13 cellular contexts compared by ENCODE assay signal in genomic region chr3:179196700-179197099, GRCh38. TPM values are rescaled to one million over a fixed set of nuclear protein-coding genes. Genes with fewer than 3 reads are reported as not detected.
DNase-seq lines count a peak whose midpoint lies in the region; ATAC-seq and TF ChIP-seq lines count a peak whose summit lies in the region.
"Had no signal": no experiment of that assay in that cellular context is flagged by ENCODE, and none has a peak within 500 bp of the region (broad histone marks: within the 10 kb centered on the region; RNA-seq: fewer than 3 reads in every experiment).

No MANE protein-coding gene starts in this region.

- peak; percentile 6 for DNase-seq in AG20443 (ENCODE audit: low spot score)
- no peak for DNase-seq in CD8-positive, alpha-beta T cell
- no peak for DNase-seq in glutamatergic neuron
- no peak for DNase-seq in activated CD8-positive, alpha-beta memory T cell treated with anti-CD3 and anti-CD28 coated beads, Interleukin-2, amount 50 U/mL, for 4 hours
- DNase-seq: activated CD4-positive, alpha-beta memory T cell treated with anti-CD3 and anti-CD28 coated beads, Interleukin-2, amount 10 ng/mL, durations not matched to agents 7 days and 5 days; body of pancreas; DMS79; NCI-H146; SHP77 had no signal

- no peaks in the 10 kb centered on the region for H3K27me3 Mint-ChIP-seq in CD8-positive, alpha-beta T cell (ENCODE audit: low read depth)
- H3K27me3 Mint-ChIP-seq in activated T-helper 17 cell treated with anti-CD3 and anti-CD28 coated beads, Interleukin-2, amount 50 U/mL, for 72 hours, result no peaks in the 10 kb centered on the region
- no peaks in the 10 kb centered on the region for H3K27me3 Mint-ChIP-seq in glutamatergic neuron (ENCODE audit: unreplicated experiment)
- H3K27me3 Mint-ChIP-seq: activated CD4-positive, alpha-beta memory T cell treated with anti-CD3 and anti-CD28 coated beads, Interleukin-2, amount 10 ng/mL, durations not matched to agents 7 days and 5 days had no signal

- H3K4me1 ChIP-seq in CD8-positive, alpha-beta T cell (ENCODE audit: insufficient read depth, low read length), result peaks cover 16% of the 10 kb centered on the region
- H3K4me1 ChIP-seq in muscle layer of duodenum (ENCODE audit: control insufficient read depth in 1 of 2, insufficient read depth in 2 of 2, low read length in 2 of 2), result peaks cover 10 to 16% of the 10 kb centered on the region in 2 donors

- H3K27ac Mint-ChIP-seq in CD8-positive, alpha-beta T cell, result peak overlapping the region; percentile 15
- H3K27ac Mint-ChIP-seq in activated T-helper 17 cell treated with anti-CD3 and anti-CD28 coated beads, Interleukin-2, amount 50 U/mL, for 72 hours, result peak overlapping the region; percentile 64
- H3K27ac Mint-ChIP-seq in glutamatergic neuron (ENCODE audit: unreplicated experiment), result no peak overlapping the region
- H3K27ac Mint-ChIP-seq: activated CD4-positive, alpha-beta memory T cell treated with anti-CD3 and anti-CD28 coated beads, Interleukin-2, amount 10 ng/mL, durations not matched to agents 7 days and 5 days had no signal

- no peak for ATAC-seq in CD8-positive, alpha-beta T cell
- no peak for ATAC-seq in activated T-helper 17 cell treated with anti-CD3 and anti-CD28 coated beads, Interleukin-2, amount 50 U/mL, for 72 hours (replicated peaks)
- no peak for ATAC-seq in HG03135 (IDR thresholded peaks at IDR 0.05; ENCODE audit: unreplicated experiment)
- ATAC-seq: body of pancreas had no signal

- H3K36me3 Mint-ChIP-seq in CD8-positive, alpha-beta T cell, result peaks cover 14% of the 10 kb centered on the region
- peaks cover 15% of the 10 kb centered on the region for H3K36me3 Mint-ChIP-seq in activated T-helper 17 cell treated with anti-CD3 and anti-CD28 coated beads, Interleukin-2, amount 50 U/mL, for 72 hours (ENCODE audit: low read depth)
- H3K36me3 Mint-ChIP-seq in glutamatergic neuron (ENCODE audit: unreplicated experiment), result no peaks in the 10 kb centered on the region

- H3K36me3 ChIP-seq in CD8-positive, alpha-beta T cell (ENCODE audit: insufficient read depth, low read length), result no peaks in the 10 kb centered on the region
- H3K36me3 ChIP-seq in muscle layer of duodenum (ENCODE audit: control insufficient read depth in 1 of 2, insufficient read depth in 2 of 2, low read length in 2 of 2), result no peaks in the 10 kb centered on the region

- H3K4me1 Mint-ChIP-seq in CD8-positive, alpha-beta T cell (ENCODE audit: low read depth), result peaks cover 51% of the 10 kb centered on the region
- H3K4me1 Mint-ChIP-seq in activated T-helper 17 cell treated with anti-CD3 and anti-CD28 coated beads, Interleukin-2, amount 50 U/mL, for 72 hours, result peaks cover 25% of the 10 kb centered on the region
- no peaks in the 10 kb centered on the region for H3K4me1 Mint-ChIP-seq in glutamatergic neuron (ENCODE audit: low read depth, unreplicated experiment)

- H3K27me3 ChIP-seq in CD8-positive, alpha-beta T cell (ENCODE audit: insufficient read depth, low read length), result no peaks in the 10 kb centered on the region
- H3K27me3 ChIP-seq in muscle layer of duodenum (ENCODE audit: low read depth, low read length), result no peaks in the 10 kb centered on the region
- H3K27me3 ChIP-seq: body of pancreas, esophagus muscularis mucosa had no signal

- POLR2A ChIA-PET in CD8-positive, alpha-beta T cell (lab: Charles Lee), result interaction anchor here (2.9 kb wide), 1 partner anchor 48 kb away, joined by 9 read pairs; the partner anchor contains the start of gene PIK3CA

- CTCF ChIA-PET in CD8-positive, alpha-beta T cell (lab: Charles Lee), result interaction anchor here (0.8 kb wide), 1 partner anchor 183 kb away, joined by 3 read pairs; no protein-coding TSS in a partner anchor

- H3K27ac ChIP-seq in CD8-positive, alpha-beta T cell (ENCODE audit: low read depth, low read length), result no peak overlapping the region
- H3K27ac ChIP-seq in muscle layer of duodenum (ENCODE audit: low read length), result peak overlapping the region; percentile 26
- H3K27ac ChIP-seq: body of pancreas, esophagus muscularis mucosa had no signal

- no peak for TF ChIP-seq CTCF in CD8-positive, alpha-beta T cell (IDR thresholded peaks at IDR 0.05)
- TF ChIP-seq CTCF in glutamatergic neuron (IDR thresholded peaks at IDR 0.05; ENCODE audit: partially characterized antibody, unreplicated experiment), result no peak

- intact Hi-C loops in CD8-positive, alpha-beta T cell (cut with DNase I, micrococcal nuclease), result loop anchor here (1.0 to 5.0 kb wide), 3 partner anchors 48 to 126 kb away; partner anchors contain the start of genes PIK3CA (in 1 of the 2) and ZNF639 (in 1 of the 2)

- H3K4me3 Mint-ChIP-seq in CD8-positive, alpha-beta T cell, result no peak overlapping the region
- H3K4me3 Mint-ChIP-seq in activated T-helper 17 cell treated with anti-CD3 and anti-CD28 coated beads, Interleukin-2, amount 50 U/mL, for 72 hours, result no peak overlapping the region
- no peak overlapping the region for H3K4me3 Mint-ChIP-seq in glutamatergic neuron (ENCODE audit: unreplicated experiment)
- H3K4me3 Mint-ChIP-seq: activated CD4-positive, alpha-beta memory T cell treated with anti-CD3 and anti-CD28 coated beads, Interleukin-2, amount 10 ng/mL, durations not matched to agents 7 days and 5 days had no signal

- H3K4me3 ChIP-seq in CD8-positive, alpha-beta T cell (ENCODE audit: low read depth, low read length), result no peak overlapping the region
- no peak overlapping the region for H3K4me3 ChIP-seq in muscle layer of duodenum (ENCODE audit: low read depth in 1 of 2, low read length in 2 of 2)
- H3K4me3 ChIP-seq: body of pancreas, esophagus muscularis mucosa had no signal

- H3K9me3 ChIP-seq in CD8-positive, alpha-beta T cell (ENCODE audit: low read length), result no peaks in the 10 kb centered on the region
- no peaks in the 10 kb centered on the region for H3K9me3 ChIP-seq in muscle layer of duodenum (ENCODE audit: control insufficient read depth in 1 of 2, low read length in 2 of 2)
- H3K9me3 ChIP-seq: body of pancreas, esophagus muscularis mucosa had no signal

- no peaks in the 10 kb centered on the region for H3K9me3 Mint-ChIP-seq in CD8-positive, alpha-beta T cell
- H3K9me3 Mint-ChIP-seq in activated T-helper 17 cell treated with anti-CD3 and anti-CD28 coated beads, Interleukin-2, amount 50 U/mL, for 72 hours, result no peaks in the 10 kb centered on the region
- H3K9me3 Mint-ChIP-seq in glutamatergic neuron (ENCODE audit: unreplicated experiment), result no peaks in the 10 kb centered on the region
- H3K9me3 Mint-ChIP-seq: activated CD4-positive, alpha-beta memory T cell treated with anti-CD3 and anti-CD28 coated beads, Interleukin-2, amount 10 ng/mL, durations not matched to agents 7 days and 5 days had no signal

RNA-seq across cellular contexts. Expression of gene PIK3CA, which starts 48.5 kb away (rescaled TPM):
- total RNA-seq in CD8-positive, alpha-beta T cell, result 10 to 100 TPM; 60.3 to 61.8 TPM
- 10 to 100 TPM; 11.9 to 17.8 TPM for total RNA-seq in activated T-helper 17 cell treated with anti-CD3 and anti-CD28 coated beads, Interleukin-2, amount 50 U/mL, for 72 hours
- 20.0 TPM for total RNA-seq in glutamatergic neuron (ENCODE audit: unreplicated experiment)

RNA-seq across cellular contexts. Expression of gene KCNMB3, which starts 54.2 kb away (rescaled TPM):
- total RNA-seq in CD8-positive, alpha-beta T cell, result under 1 TPM; 0.33 to 0.36 TPM
- total RNA-seq in activated T-helper 17 cell treated with anti-CD3 and anti-CD28 coated beads, Interleukin-2, amount 50 U/mL, for 72 hours, result under 1 TPM; 0.40 to 0.69 TPM
- 2.5 TPM for total RNA-seq in glutamatergic neuron (ENCODE audit: unreplicated experiment)
